ENCODE assay signal across 29 cellular contexts in the genomic region with DNA sequence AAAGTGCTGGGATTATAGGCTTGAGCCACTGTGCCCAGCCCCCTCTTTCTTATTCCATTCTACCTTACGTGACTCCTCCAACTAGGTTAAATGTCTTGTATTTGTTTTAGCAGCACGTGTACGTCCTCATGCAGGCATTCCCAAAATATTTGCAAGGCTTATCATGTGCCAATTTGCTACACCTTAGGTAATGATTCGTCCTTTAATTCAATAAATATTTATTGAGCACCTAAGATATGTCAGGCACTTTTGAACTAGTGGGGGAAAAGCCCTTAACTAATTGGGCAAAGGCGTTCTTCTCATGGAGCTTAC. TPM values are rescaled to one million over a fixed set of nuclear protein-coding genes. Genes with fewer than 3 reads are reported as not detected.
DNase-seq lines count a peak whose midpoint lies in the region; ATAC-seq, FAIRE-seq and TF ChIP-seq lines count a peak whose summit lies in the region.
"Had no signal": no experiment of that assay in that cellular context is flagged by ENCODE, and none has a peak within 500 bp of the region (broad histone marks: within the 10 kb centered on the region; RNA-seq: fewer than 3 reads in every experiment).

No MANE protein-coding gene starts in this region.

- H3K27me3 ChIP-seq in parathyroid adenoma (ENCODE audit: control insufficient read depth, insufficient read depth, low read length) (no peaks in the 10 kb centered on the region), H7 (ENCODE audit: control insufficient read depth, insufficient read depth, low read length) (no peaks in the 10 kb centered on the region)
- H3K27me3 ChIP-seq: dorsolateral prefrontal cortex, suprapubic skin had no signal

- CTCF ChIA-PET in WTC11 (lab: Charles Lee), result interaction anchor here (0.6 kb wide), 1 partner anchor 83 kb away, joined by 3 read pairs; no protein-coding TSS in a partner anchor

- TF ChIP-seq CTCF in 22Rv1 (IDR thresholded peaks at IDR 0.05) (no peak), WTC11 (IDR thresholded peaks at IDR 0.05) (no peak), parathyroid adenoma (IDR thresholded peaks at IDR 0.05) (no peak)

- peak overlapping the region; percentile 44 for H3K27ac ChIP-seq in 22Rv1
- H3K27ac ChIP-seq in parathyroid adenoma, result no peak overlapping the region
- H3K27ac ChIP-seq: A549, suprapubic skin had no signal

- ATAC-seq in WTC11, result peak; percentile 38
- ATAC-seq in left lobe of liver, result peak; percentile 60
- ATAC-seq in HG02970 (IDR thresholded peaks at IDR 0.05; ENCODE audit: low FRiP score, unreplicated experiment), result no peak
- ATAC-seq: A549; activated CD8-positive, alpha-beta T cell treated with anti-CD3 and anti-CD28 coated beads, Interleukin-2, amount 10 ng/mL, durations not matched to agents 7 days and 5 days; CD8-positive, alpha-beta T cell; GM12878; stimulated activated memory B cell treated with anti-CD40 and anti-IgM and Interleukin-4, amounts not matched to agents 10 μg/mL and 1 μg/mL and 100 μg/mL, for 72 hours had no signal

- peaks cover 7% of the 10 kb centered on the region; the same call in 1 of the 2 replicates for H3K27me3 Mint-ChIP-seq in WTC11 (ENCODE audit: low read depth)
- H3K27me3 Mint-ChIP-seq: stimulated activated memory B cell treated with anti-CD40 and anti-IgM and Interleukin-4, amounts not matched to agents 10 μg/mL and 1 μg/mL and 100 μg/mL, for 72 hours had no signal

- peaks cover 21% of the 10 kb centered on the region for H3K36me3 Mint-ChIP-seq in WTC11
- H3K36me3 Mint-ChIP-seq: activated naive CD8-positive, alpha-beta T cell; CD8-positive, alpha-beta T cell; stimulated activated memory B cell treated with anti-CD40 and anti-IgM and Interleukin-4, amounts not matched to agents 10 μg/mL and 1 μg/mL and 100 μg/mL, for 72 hours had no signal

- H3K4me2 ChIP-seq in parathyroid adenoma (ENCODE audit: low read length), result no peak overlapping the region
- H3K4me2 ChIP-seq: A549 had no signal

- H3K4me3 ChIP-seq in parathyroid adenoma (ENCODE audit: low read depth, low read length) (no peak overlapping the region), H7 (ENCODE audit: insufficient read depth, low read depth, low read length) (no peak overlapping the region)
- H3K4me3 ChIP-seq: A549, dorsolateral prefrontal cortex, GM12878, suprapubic skin had no signal

- H3K27ac Mint-ChIP-seq in WTC11, result 0 out of 2 replicates have a peak overlapping the region, but pooled peaks have one; percentile 10
- H3K27ac Mint-ChIP-seq: activated CD8-positive, alpha-beta T cell treated with anti-CD3 and anti-CD28 coated beads, Interleukin-2, amount 10 ng/mL, durations not matched to agents 7 days and 5 days; activated naive CD8-positive, alpha-beta T cell; CD8-positive, alpha-beta T cell; stimulated activated memory B cell treated with anti-CD40 and anti-IgM and Interleukin-4, amounts not matched to agents 10 μg/mL and 1 μg/mL and 100 μg/mL, for 72 hours had no signal

- no peak overlapping the region for H3K4me3 Mint-ChIP-seq in WTC11
- H3K4me3 Mint-ChIP-seq: activated CD8-positive, alpha-beta T cell treated with anti-CD3 and anti-CD28 coated beads, Interleukin-2, amount 10 ng/mL, durations not matched to agents 7 days and 5 days; activated naive CD8-positive, alpha-beta T cell; CD8-positive, alpha-beta T cell; stimulated activated memory B cell treated with anti-CD40 and anti-IgM and Interleukin-4, amounts not matched to agents 10 μg/mL and 1 μg/mL and 100 μg/mL, for 72 hours had no signal

- H3K4me1 Mint-ChIP-seq in WTC11, result peaks cover 33% of the 10 kb centered on the region
- H3K4me1 Mint-ChIP-seq: stimulated activated memory B cell treated with anti-CD40 and anti-IgM and Interleukin-4, amounts not matched to agents 10 μg/mL and 1 μg/mL and 100 μg/mL, for 72 hours had no signal

- no peaks in the 10 kb centered on the region for H3K79me2 ChIP-seq in parathyroid adenoma

- no peaks in the 10 kb centered on the region for H3K4me1 ChIP-seq in parathyroid adenoma
- H3K4me1 ChIP-seq: A549 had no signal

- no peak for FAIRE-seq in HTR-8/SVneo (lab: Jason Lieb, UNC)
- FAIRE-seq: A549, astrocyte, endothelial cell of umbilical vein, GM12878 had no signal

- DNase-seq in WTC11 (ENCODE audit: low spot score) (no peak), left lobe of liver (ENCODE audit: low spot score) (no peak), NCI-H748 (lab: John Stamatoyannopoulos, UW; ENCODE audit: unreplicated experiment) (no peak), H7 (no peak), HTR-8/SVneo (ENCODE audit: insufficient read length, low spot score) (no peak)
- DNase-seq: activated CD4-positive, alpha-beta T cell treated with anti-CD3 and anti-CD28 coated beads for 1 hour; activated CD8-positive, alpha-beta T cell treated with anti-CD3 and anti-CD28 coated beads, Interleukin-2, amount 10 ng/mL, durations not matched to agents 7 days and 5 days; activated effector memory CD4-positive, alpha-beta T cell treated with Interleukin-2 at 50 U/mL for 16 hours; activated T-cell treated with anti-CD3 and anti-CD28 coated beads for 4 hours; CD8-positive, alpha-beta T cell; DMS 273 treated with DMSO at 0.1 percent for 48 hours; dorsolateral prefrontal cortex; EL; hippocampal formation; NCI-H187; NCI-H524; NK-92 treated with Interleukin-12 subunit alpha and Interleukin-12 subunit beta, amount 100 ng/mL, for 24 hours; stimulated activated CD4-positive, alpha-beta T cell treated with anti-CD3 and anti-CD28 coated beads, Interleukin-4, amount 100 ng/mL, for 24 hours; T-helper 1 cell had no signal

- H3K36me3 ChIP-seq in parathyroid adenoma (ENCODE audit: control insufficient read depth, insufficient read depth, low read length) (no peaks in the 10 kb centered on the region), H7 (replicated peaks; ENCODE audit: control insufficient read depth, insufficient read depth, low read length) (no peaks in the 10 kb centered on the region)
- H3K36me3 ChIP-seq: suprapubic skin had no signal

- H3K9ac ChIP-seq in parathyroid adenoma, result no peak overlapping the region

- POLR2A ChIA-PET in WTC11 (lab: Charles Lee), result no interaction called here

- peak overlapping the region; percentile 24 for H2AFZ ChIP-seq in parathyroid adenoma

- H3K9me3 ChIP-seq in parathyroid adenoma (ENCODE audit: control insufficient read depth, low read length), result no peaks in the 10 kb centered on the region
- H3K9me3 ChIP-seq: A549, suprapubic skin had no signal

- peaks cover 26% of the 10 kb centered on the region for H3K9me3 Mint-ChIP-seq in WTC11
- H3K9me3 Mint-ChIP-seq: CD8-positive, alpha-beta T cell had no signal

TF ChIP-seq in WTC11, 78 proteins besides CTCF, POLR2A, EP300 and RAD21 (continues in another document):
- no peak for TF ChIP-seq SOX15 (CRISPR knock-in tag; IDR thresholded peaks at IDR 0.05)
- no peak for TF ChIP-seq FOXP4 (CRISPR knock-in tag; IDR thresholded peaks at IDR 0.05)
- TF ChIP-seq E2F1 (CRISPR knock-in tag; IDR thresholded peaks at IDR 0.05), result no peak
- TF ChIP-seq, protein P1, sequence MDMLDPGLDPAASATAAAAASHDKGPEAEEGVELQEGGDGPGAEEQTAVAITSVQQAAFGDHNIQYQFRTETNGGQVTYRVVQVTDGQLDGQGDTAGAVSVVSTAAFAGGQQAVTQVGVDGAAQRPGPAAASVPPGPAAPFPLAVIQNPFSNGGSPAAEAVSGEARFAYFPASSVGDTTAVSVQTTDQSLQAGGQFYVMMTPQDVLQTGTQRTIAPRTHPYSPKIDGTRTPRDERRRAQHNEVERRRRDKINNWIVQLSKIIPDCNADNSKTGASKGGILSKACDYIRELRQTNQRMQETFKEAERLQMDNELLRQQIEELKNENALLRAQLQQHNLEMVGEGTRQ (CRISPR knock-in tag; IDR thresholded peaks at IDR 0.05), result no peak
- no peak for TF ChIP-seq ZNF263 (CRISPR knock-in tag; IDR thresholded peaks at IDR 0.05; ENCODE audit: low read depth)
- no peak for TF ChIP-seq FOXJ3 (CRISPR knock-in tag; IDR thresholded peaks at IDR 0.05; ENCODE audit: borderline replicate concordance)
- TF ChIP-seq ATF3 (CRISPR knock-in tag; conservative IDR thresholded peaks at IDR 0.05), result no peak
- TF ChIP-seq, protein P2, sequence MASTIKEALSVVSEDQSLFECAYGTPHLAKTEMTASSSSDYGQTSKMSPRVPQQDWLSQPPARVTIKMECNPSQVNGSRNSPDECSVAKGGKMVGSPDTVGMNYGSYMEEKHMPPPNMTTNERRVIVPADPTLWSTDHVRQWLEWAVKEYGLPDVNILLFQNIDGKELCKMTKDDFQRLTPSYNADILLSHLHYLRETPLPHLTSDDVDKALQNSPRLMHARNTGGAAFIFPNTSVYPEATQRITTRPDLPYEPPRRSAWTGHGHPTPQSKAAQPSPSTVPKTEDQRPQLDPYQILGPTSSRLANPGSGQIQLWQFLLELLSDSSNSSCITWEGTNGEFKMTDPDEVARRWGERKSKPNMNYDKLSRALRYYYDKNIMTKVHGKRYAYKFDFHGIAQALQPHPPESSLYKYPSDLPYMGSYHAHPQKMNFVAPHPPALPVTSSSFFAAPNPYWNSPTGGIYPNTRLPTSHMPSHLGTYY (CRISPR knock-in tag; IDR thresholded peaks at IDR 0.05), result no peak

RNA-seq across cellular contexts. Expression of gene MAGI1, which starts 15.0 kb away (rescaled TPM):
- total RNA-seq in WTC11 (2021) (53.0 to 58.2 TPM (median 54.1 TPM) in 3 replicates), left lobe of liver (28.3 TPM)
- total RNA-seq in H7 (2014; rRNA removed; shearing (Covaris generic)), result 26.4 and 34.8 TPM in 2 replicates
- total RNA-seq: activated CD8-positive, alpha-beta T cell treated with anti-CD3 and anti-CD28 coated beads, Interleukin-2, amount 10 ng/mL, durations not matched to agents 7 days and 5 days; CD8-positive, alpha-beta T cell had no signal
